In the genomic region with DNA sequence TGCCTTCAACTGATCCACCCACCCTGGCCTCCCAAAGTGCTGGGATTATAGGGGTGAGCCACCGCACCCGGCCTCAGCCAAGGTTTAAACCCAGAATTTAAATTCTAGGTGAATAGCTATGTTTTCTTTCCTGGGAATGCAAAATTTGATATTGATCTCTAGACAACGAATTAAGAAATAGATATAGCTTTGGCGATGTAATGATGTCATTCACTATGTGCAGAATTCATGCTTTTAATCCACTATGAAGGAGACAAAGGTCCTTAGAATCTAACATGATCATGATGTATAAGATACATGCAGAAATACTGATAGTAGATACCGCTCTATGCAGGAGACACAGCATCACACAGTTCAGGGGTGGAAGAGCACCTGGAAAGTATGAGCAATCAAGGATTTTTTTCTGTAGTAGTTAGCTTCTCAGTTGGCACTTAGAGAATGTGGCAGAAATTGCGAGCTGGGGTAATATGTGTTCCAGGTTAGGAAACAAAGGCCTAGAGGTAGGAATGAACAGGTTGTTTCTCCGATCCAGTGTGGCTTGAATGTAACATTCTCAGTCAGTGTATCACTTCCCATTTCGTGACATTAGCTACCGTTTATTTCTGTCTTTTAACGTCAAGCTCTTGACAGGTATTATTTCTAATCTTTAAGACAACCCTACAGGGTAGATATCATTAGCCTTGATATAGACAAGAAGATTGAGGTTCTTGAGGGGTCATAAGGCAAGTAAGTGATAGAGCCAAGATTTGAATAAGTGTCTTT, we compare ENCODE assay signal across 1 cellular context.
TF ChIP-seq lines count a peak whose summit lies in the region.

No MANE protein-coding gene starts in this region.

TF ChIP-seq in neural cell, 6 proteins besides CTCF, POLR2A, EP300 and RAD21:
- TF ChIP-seq, protein P1, sequence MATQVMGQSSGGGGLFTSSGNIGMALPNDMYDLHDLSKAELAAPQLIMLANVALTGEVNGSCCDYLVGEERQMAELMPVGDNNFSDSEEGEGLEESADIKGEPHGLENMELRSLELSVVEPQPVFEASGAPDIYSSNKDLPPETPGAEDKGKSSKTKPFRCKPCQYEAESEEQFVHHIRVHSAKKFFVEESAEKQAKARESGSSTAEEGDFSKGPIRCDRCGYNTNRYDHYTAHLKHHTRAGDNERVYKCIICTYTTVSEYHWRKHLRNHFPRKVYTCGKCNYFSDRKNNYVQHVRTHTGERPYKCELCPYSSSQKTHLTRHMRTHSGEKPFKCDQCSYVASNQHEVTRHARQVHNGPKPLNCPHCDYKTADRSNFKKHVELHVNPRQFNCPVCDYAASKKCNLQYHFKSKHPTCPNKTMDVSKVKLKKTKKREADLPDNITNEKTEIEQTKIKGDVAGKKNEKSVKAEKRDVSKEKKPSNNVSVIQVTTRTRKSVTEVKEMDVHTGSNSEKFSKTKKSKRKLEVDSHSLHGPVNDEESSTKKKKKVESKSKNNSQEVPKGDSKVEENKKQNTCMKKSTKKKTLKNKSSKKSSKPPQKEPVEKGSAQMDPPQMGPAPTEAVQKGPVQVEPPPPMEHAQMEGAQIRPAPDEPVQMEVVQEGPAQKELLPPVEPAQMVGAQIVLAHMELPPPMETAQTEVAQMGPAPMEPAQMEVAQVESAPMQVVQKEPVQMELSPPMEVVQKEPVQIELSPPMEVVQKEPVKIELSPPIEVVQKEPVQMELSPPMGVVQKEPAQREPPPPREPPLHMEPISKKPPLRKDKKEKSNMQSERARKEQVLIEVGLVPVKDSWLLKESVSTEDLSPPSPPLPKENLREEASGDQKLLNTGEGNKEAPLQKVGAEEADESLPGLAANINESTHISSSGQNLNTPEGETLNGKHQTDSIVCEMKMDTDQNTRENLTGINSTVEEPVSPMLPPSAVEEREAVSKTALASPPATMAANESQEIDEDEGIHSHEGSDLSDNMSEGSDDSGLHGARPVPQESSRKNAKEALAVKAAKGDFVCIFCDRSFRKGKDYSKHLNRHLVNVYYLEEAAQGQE (IDR thresholded peaks at IDR 0.05; ENCODE audit: borderline replicate concordance): no peak
- no peak for TF ChIP-seq EZH2 (IDR thresholded peaks at IDR 0.05; ENCODE audit: borderline replicate concordance, insufficient read depth, low read length, poor library complexity, severe bottlenecking)
- TF ChIP-seq MXI1 (conservative IDR thresholded peaks at IDR 0.05; ENCODE audit: poor library complexity, severe bottlenecking): no peak
- no peak for TF ChIP-seq POLR2AphosphoS5 (IDR thresholded peaks at IDR 0.05)
- TF ChIP-seq TAF1 (IDR thresholded peaks at IDR 0.05; ENCODE audit: low read depth): no peak
- TF ChIP-seq SMC3 (conservative IDR thresholded peaks at IDR 0.05; ENCODE audit: poor library complexity): no peak
